ENCODE assay signal across 8 cellular contexts in genomic region chr5:127705120-127705892, GRCh38.
DNase-seq lines count a peak whose midpoint lies in the region; ATAC-seq lines count a peak whose summit lies in the region.

No MANE protein-coding gene starts in this region.

- DNase-seq in CD1c-positive myeloid dendritic cell (ENCODE audit: extremely low spot score) (peak; percentile 60), amniotic stem cell (lab: John Stamatoyannopoulos, UW) (peak; percentile 72), kidney glomerular epithelial cell (lab: John Stamatoyannopoulos, UW) (peak; percentile 49), T-helper 9 cell (no peak), DMS114 treated with DMSO at 0.1 percent for 48 hours (lab: John Stamatoyannopoulos, UW; ENCODE audit: unreplicated experiment) (no peak)
- DNase-seq in stimulated activated naive CD4-positive, alpha-beta T cell treated with Interleukin-2 at 50 U/mL for 16 hours (lab: John Stamatoyannopoulos, UW): no peak
- DNase-seq in stimulated activated naive CD4-positive, alpha-beta T cell (lab: John Stamatoyannopoulos, UW): no peak

- ATAC-seq in HG03432 (IDR thresholded peaks at IDR 0.05; ENCODE audit: unreplicated experiment): peak; percentile 61

Comparison
In these comparisons a context has a peak if more than half of its experiments do, and no peak if none do; other contexts are left out.
1. DNase-seq: peak in CD1c-positive myeloid dendritic cell (single experiment), amniotic stem cell (single experiment) and kidney glomerular epithelial cell (single experiment); none in T-helper 9 cell (single experiment), stimulated activated naive CD4-positive, alpha-beta T cell treated with Interleukin-2 at 50 U/mL for 16 hours (single experiment), DMS114 treated with DMSO at 0.1 percent for 48 hours (single experiment) and stimulated activated naive CD4-positive, alpha-beta T cell (0 of 6).